21 cellular contexts compared by ENCODE assay signal in genomic region chr9:95740217-95741004, GRCh38.
DNase-seq lines count a peak whose midpoint lies in the region; ATAC-seq and TF ChIP-seq lines count a peak whose summit lies in the region.
"Had no signal": no experiment of that assay in that cellular context is flagged by ENCODE, and none has a peak within 500 bp of the region (broad histone marks: within the 10 kb centered on the region; RNA-seq: fewer than 3 reads in every experiment).

No MANE protein-coding gene starts in this region.

- H3K9me3 Mint-ChIP-seq in GM23338 = no peaks in the 10 kb centered on the region
- H3K9me3 Mint-ChIP-seq: CD4-positive, alpha-beta T cell had no signal

- no peak for TF ChIP-seq CTCF in BJ (IDR thresholded peaks at IDR 0.05; ENCODE audit: insufficient read depth, low read depth, low read length)
- no peak for TF ChIP-seq CTCF in GM23338 (conservative IDR thresholded peaks at IDR 0.05; ENCODE audit: low read depth in 2 of 2)
- no peak for TF ChIP-seq CTCF in colonic mucosa (IDR thresholded peaks at IDR 0.05)

- H2AFZ ChIP-seq in GM23338 = peak overlapping the region; percentile 47; the same call in 1 of the 2 replicates
- no peak overlapping the region for H2AFZ ChIP-seq in trophoblast cell (ENCODE audit: insufficient read depth, low read length, poor library complexity)

- peaks cover 14% of the 10 kb centered on the region for H3K79me1 ChIP-seq in trophoblast cell (ENCODE audit: low read length)

- no peak overlapping the region for H3K4ac ChIP-seq in trophoblast cell (ENCODE audit: low read depth, low read length)

- H3K9me2 ChIP-seq in GM23338 (ENCODE audit: insufficient read depth) = no peaks in the 10 kb centered on the region
- H3K9me2 ChIP-seq: SK-N-SH had no signal

- no peak overlapping the region for H2BK120ac ChIP-seq in trophoblast cell (ENCODE audit: insufficient read depth, low read length, poor library complexity)

- POLR2A ChIA-PET in BJ (lab: Charles Lee) = no interaction called here

- no peak overlapping the region for H3K18ac ChIP-seq in trophoblast cell (ENCODE audit: low read length)

- H3K4me2 ChIP-seq in GM23338 (no peak overlapping the region), trophoblast cell (ENCODE audit: low read length) (no peak overlapping the region)
- H3K4me2 ChIP-seq: SK-N-SH had no signal

- intact Hi-C loops in colonic mucosa (cut with DNase I) = no loop called here

- H3K36me3 Mint-ChIP-seq in GM23338 (ENCODE audit: low read depth) = no peaks in the 10 kb centered on the region

- H3K36me3 ChIP-seq in BJ (ENCODE audit: control insufficient read depth, insufficient read depth, low read length) (no peaks in the 10 kb centered on the region), GM23338 (ENCODE audit: insufficient read depth) (no peaks in the 10 kb centered on the region), colonic mucosa (no peaks in the 10 kb centered on the region), trophoblast cell (ENCODE audit: control insufficient read depth in 1 of 2, insufficient read depth in 2 of 2, low read length in 2 of 2) (no peaks in the 10 kb centered on the region)
- H3K36me3 ChIP-seq: BE2C had no signal

- DNase-seq in BJ (ENCODE audit: low read depth) (peak; percentile 34), GM23338 (ENCODE audit: low spot score) (no peak), colonic mucosa (no peak), trophoblast cell (no peak), COR-L47 (lab: John Stamatoyannopoulos, UW) (no peak), ecto neural progenitor cell (ENCODE audit: low spot score) (no peak)
- DNase-seq: ACHN; BE2C; Calu3; CD4-positive, alpha-beta T cell; GOT3; Kasumi-1; NCI-H1105; NCI-H1694; NCI-H2081 treated with DMSO at 0.1 percent for 48 hours; NCI-H510A; NCI-H748 treated with DMSO at 0.1 percent for 48 hours; NK-92 treated with Interleukin-12 subunit alpha and Interleukin-12 subunit beta, amount 100 ng/mL, for 24 hours; Right ventricle myocardium superior; SK-N-SH had no signal

- H3K23ac ChIP-seq in trophoblast cell (ENCODE audit: low read length) = no peak overlapping the region

- H3K4me3 ChIP-seq in BJ (ENCODE audit: low read depth, low read length) (no peak overlapping the region), GM23338 (no peak overlapping the region), colonic mucosa (no peak overlapping the region), trophoblast cell (ENCODE audit: low read depth, low read length) (no peak overlapping the region)

- no peaks in the 10 kb centered on the region for H4K20me1 ChIP-seq in GM23338 (replicated peaks; ENCODE audit: insufficient read depth)

- H3K4me1 ChIP-seq in GM23338 (ENCODE audit: insufficient read depth) (no peaks in the 10 kb centered on the region), colonic mucosa (no peaks in the 10 kb centered on the region), trophoblast cell (ENCODE audit: control insufficient read depth in 1 of 2, insufficient read depth in 2 of 2, low read length in 2 of 2) (peaks cover 11 to 19% of the 10 kb centered on the region in 2 experiments)

- H3K9ac ChIP-seq in colonic mucosa (ENCODE audit: low read depth in 2 of 2, low read length in 2 of 2) = no peak overlapping the region
- no peak overlapping the region for H3K9ac ChIP-seq in trophoblast cell (ENCODE audit: low read length)
- H3K9ac ChIP-seq: SK-N-SH had no signal

- no peak overlapping the region for H3K4me3 Mint-ChIP-seq in GM23338
- H3K4me3 Mint-ChIP-seq: CD4-positive, alpha-beta T cell had no signal

- H2BK12ac ChIP-seq in trophoblast cell (ENCODE audit: low read length) = peak overlapping the region; percentile 67

- no peak overlapping the region for H2AK5ac ChIP-seq in trophoblast cell (ENCODE audit: low read length)

- H3K27ac ChIP-seq in GM23338 (ENCODE audit: low read depth) (no peak overlapping the region), colonic mucosa (peak overlapping the region; percentile 9), trophoblast cell (ENCODE audit: low read depth, low read length) (no peak overlapping the region)

- H3K9me3 ChIP-seq in colonic mucosa (no peaks in the 10 kb centered on the region), trophoblast cell (ENCODE audit: insufficient read depth, low read depth, low read length) (no peaks in the 10 kb centered on the region)
- H3K9me3 ChIP-seq: BE2C, SK-N-SH had no signal

- H2BK5ac ChIP-seq in trophoblast cell (ENCODE audit: low read depth, low read length, poor library complexity) = no peak overlapping the region

- H3K4me1 Mint-ChIP-seq in GM23338 = peaks cover 6% of the 10 kb centered on the region; the same call in 2 of the 3 replicates

- no peaks in the 10 kb centered on the region for H3F3A ChIP-seq in GM23338 (replicated peaks; ENCODE audit: low read depth)

- no peak overlapping the region for H4K8ac ChIP-seq in trophoblast cell (ENCODE audit: low read depth, low read length)

- H3K79me2 ChIP-seq in GM23338 (replicated peaks; ENCODE audit: insufficient read depth) (no peaks in the 10 kb centered on the region), trophoblast cell (ENCODE audit: control insufficient read depth, insufficient read depth, low read length, poor library complexity) (peaks cover 1% of the 10 kb centered on the region)

- no peak overlapping the region for H3K14ac ChIP-seq in trophoblast cell (ENCODE audit: low read length)

- WGBS in trophoblast cell (ENCODE audit: extremely low coverage, insufficient coverage, insufficient read length) = no CpG with 5 or more reads among the region's 11 CpGs

- no peak overlapping the region for H4K12ac ChIP-seq in trophoblast cell (ENCODE audit: low read depth, low read length)

- CTCF ChIA-PET in BJ (lab: Yijun Ruan, JAX) = interaction anchor here (0.9 kb wide), 1 partner anchor 13 kb away, joined by 4 read pairs; no protein-coding TSS in a partner anchor

- peaks cover 8% of the 10 kb centered on the region for H3K27me3 Mint-ChIP-seq in GM23338 (ENCODE audit: insufficient read depth, low read depth, poor library complexity)

- no peaks in the 10 kb centered on the region for H3K27me3 ChIP-seq in BJ (ENCODE audit: control insufficient read depth, insufficient read depth, low read length)
- H3K27me3 ChIP-seq in GM23338 (ENCODE audit: insufficient read depth) = no peaks in the 10 kb centered on the region
- H3K27me3 ChIP-seq in colonic mucosa = no peaks in the 10 kb centered on the region
- H3K27me3 ChIP-seq in trophoblast cell (ENCODE audit: insufficient read depth, low read length) = no peaks in the 10 kb centered on the region
- H3K27me3 ChIP-seq: BE2C had no signal

- no peak overlapping the region for H3K27ac Mint-ChIP-seq in GM23338
- H3K27ac Mint-ChIP-seq: CD4-positive, alpha-beta T cell had no signal

- ATAC-seq in GM23338 (no peak), GM18519 (IDR thresholded peaks at IDR 0.05; ENCODE audit: low FRiP score, unreplicated experiment) (no peak)

- H4K91ac ChIP-seq in trophoblast cell (ENCODE audit: low read depth, low read length) = no peak overlapping the region
